ENCODE assay signal across 1 cellular context in the genomic region with DNA sequence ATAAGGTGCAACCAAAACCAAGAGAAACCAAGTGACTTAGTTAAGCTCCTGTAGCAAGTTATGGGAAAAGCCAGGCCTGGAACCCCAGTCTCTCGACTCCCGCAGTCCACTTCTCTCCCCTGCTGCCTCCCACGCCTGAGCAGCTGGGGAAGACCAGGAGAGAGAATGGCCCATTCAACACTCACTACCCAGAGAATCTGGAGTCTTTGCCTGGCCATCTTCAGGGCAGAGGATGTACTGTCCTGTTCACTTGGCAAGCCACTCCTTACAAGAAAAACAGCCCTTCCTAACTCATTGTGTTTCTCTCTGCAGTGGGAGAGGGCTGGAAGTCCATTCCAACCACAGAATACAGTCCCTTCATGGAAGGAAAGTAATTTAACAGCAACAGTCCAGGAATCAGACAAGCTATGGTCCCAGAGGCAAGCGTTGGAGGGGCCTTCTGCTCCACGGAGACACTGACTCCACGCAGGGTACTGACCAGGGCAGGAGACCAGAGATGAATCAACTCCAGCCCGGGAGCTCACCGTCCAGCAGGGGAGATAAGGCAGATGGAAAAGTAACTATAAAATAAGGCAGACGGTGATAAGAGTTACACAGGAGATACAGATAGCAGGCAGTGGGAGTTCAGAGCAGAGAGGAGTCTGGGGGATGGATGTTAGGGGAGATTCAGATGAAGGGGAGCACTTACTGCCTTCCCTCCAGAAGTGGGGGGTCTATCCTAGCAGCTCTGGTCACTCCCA.
TF ChIP-seq lines count a peak whose summit lies in the region.

No MANE protein-coding gene starts in this region.

TF ChIP-seq in GM23338, 12 proteins besides CTCF, POLR2A, EP300 and RAD21:
- TF ChIP-seq ZNF462 (CRISPR knock-in tag; IDR thresholded peaks at IDR 0.05) (no peak), ZNF114 (CRISPR knock-in tag; IDR thresholded peaks at IDR 0.05) (no peak), EZH2 (IDR thresholded peaks at IDR 0.05; ENCODE audit: low read depth, unreplicated experiment) (no peak), CREB1 (CRISPR knock-in tag; IDR thresholded peaks at IDR 0.05; ENCODE audit: low read depth) (no peak), NANOG (IDR thresholded peaks at IDR 0.05; ENCODE audit: borderline replicate concordance) (no peak), ZNF331 (CRISPR knock-in tag; IDR thresholded peaks at IDR 0.05; ENCODE audit: low read depth) (no peak), STAT1 (IDR thresholded peaks at IDR 0.05; ENCODE audit: unreplicated experiment) (no peak), REST (IDR thresholded peaks at IDR 0.05; ENCODE audit: unreplicated experiment) (no peak), POLR2AphosphoS5 (IDR thresholded peaks at IDR 0.05; ENCODE audit: low read depth) (no peak), EZH2phosphoT487 (IDR thresholded peaks at IDR 0.05; ENCODE audit: unreplicated experiment) (no peak), JUNB (IDR thresholded peaks at IDR 0.05; ENCODE audit: unreplicated experiment) (no peak)
- TF ChIP-seq, protein P1, sequence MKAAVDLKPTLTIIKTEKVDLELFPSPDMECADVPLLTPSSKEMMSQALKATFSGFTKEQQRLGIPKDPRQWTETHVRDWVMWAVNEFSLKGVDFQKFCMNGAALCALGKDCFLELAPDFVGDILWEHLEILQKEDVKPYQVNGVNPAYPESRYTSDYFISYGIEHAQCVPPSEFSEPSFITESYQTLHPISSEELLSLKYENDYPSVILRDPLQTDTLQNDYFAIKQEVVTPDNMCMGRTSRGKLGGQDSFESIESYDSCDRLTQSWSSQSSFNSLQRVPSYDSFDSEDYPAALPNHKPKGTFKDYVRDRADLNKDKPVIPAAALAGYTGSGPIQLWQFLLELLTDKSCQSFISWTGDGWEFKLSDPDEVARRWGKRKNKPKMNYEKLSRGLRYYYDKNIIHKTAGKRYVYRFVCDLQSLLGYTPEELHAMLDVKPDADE (IDR thresholded peaks at IDR 0.05) = no peak
TF ChIP-seq in GM23338: peak in this region for 0.
